ENCODE assay signal across 8 cellular contexts in the genomic region with DNA sequence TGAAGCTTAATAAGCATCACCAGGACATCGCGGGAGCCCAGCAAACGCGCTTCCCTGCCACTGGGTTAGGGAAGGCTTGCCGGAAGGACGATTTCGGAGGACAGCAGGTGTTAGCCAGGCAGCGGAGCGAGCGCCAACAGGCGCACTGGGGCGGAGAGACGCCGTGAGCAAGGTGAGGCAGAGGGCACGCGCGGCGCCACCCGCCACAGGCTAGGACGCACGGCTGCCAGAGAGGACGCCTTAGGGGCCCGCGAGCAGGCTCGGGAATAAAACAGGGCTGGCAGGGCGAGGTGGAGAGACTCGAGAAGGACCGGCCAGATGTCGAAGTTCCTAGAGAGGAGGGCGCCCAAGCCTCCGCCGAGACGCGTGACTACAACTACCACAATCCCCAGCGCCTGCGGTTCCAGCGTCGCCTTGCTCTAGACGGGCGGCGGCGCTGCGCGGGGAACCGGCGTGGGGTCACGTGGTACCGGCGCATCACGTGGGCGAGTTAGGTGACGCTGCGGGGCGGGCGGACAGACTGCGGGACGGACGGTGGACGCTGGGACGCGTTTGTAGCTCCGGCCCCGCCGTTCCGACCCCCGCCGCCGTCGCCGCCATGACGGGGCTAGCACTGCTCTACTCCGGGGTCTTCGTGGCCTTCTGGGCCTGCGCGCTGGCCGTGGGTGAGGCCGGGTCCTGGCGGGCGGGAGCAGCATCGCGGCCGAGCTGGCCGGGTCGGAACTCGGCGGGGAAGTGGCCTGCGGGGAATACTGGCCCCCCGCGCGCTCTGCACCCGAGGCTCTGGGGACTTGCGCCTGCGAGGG. TPM values are rescaled to one million over a fixed set of nuclear protein-coding genes. Genes with fewer than 3 reads are reported as not detected.
A peak's percentile ranks its signal among the peaks of the same experiment; 100 is the strongest.
DNase-seq lines count a peak whose midpoint lies in the region; ATAC-seq lines count a peak whose summit lies in the region.

Gene ATP6V0B, plus strand, starts transcription at position 518 of the 806 bp plus-strand sequence. Its CDS starts 81 bp downstream, at position 599.

- H3K27ac Mint-ChIP-seq in IgD-negative memory B cell = peak within 1 kb of the TSS; percentile 95 to 98 (median 95)

- no peaks in the 10 kb centered on the region for H3K27me3 Mint-ChIP-seq in IgD-negative memory B cell

- no peaks in the 10 kb centered on the region for H3K27me3 ChIP-seq in mononuclear cell (ENCODE audit: insufficient read depth, low read length)

- no peaks in the 10 kb centered on the region for H3K9me3 ChIP-seq in mononuclear cell (ENCODE audit: low read depth, low read length)

- peak; percentile 70 for ATAC-seq in GM21529 (IDR thresholded peaks at IDR 0.05; ENCODE audit: unreplicated experiment)

- H3K4me3 Mint-ChIP-seq in IgD-negative memory B cell = peak within 1 kb of the TSS; percentile 85 to 97 (median 96)

- no peaks in the 10 kb centered on the region for H3K9me3 Mint-ChIP-seq in IgD-negative memory B cell

- peak within 1 kb of the TSS; percentile 71 for H3K4me3 ChIP-seq in mononuclear cell (ENCODE audit: low read length)

- peaks cover 5% of the 10 kb centered on the region for H3K36me3 Mint-ChIP-seq in IgD-negative memory B cell

- H3K4me1 ChIP-seq in mononuclear cell (ENCODE audit: insufficient read depth, low read length) = peaks cover 61% of the 10 kb centered on the region

- DNase-seq in DMS114 treated with DMSO at 0.1 percent for 48 hours (lab: John Stamatoyannopoulos, UW; ENCODE audit: unreplicated experiment) = peak; percentile 90
- DNase-seq in OCI-M1 (lab: John Stamatoyannopoulos, UW) = peak; percentile 97
- DNase-seq in activated T-cell treated with anti-CD3 and anti-CD28 coated beads for 24 hours (ENCODE audit: low read depth) = peak; percentile 94
- DNase-seq in epidermal melanocyte (ENCODE audit: insufficient read length, low spot score) = peak; percentile 98
- DNase-seq in stimulated activated CD8-positive, alpha-beta memory T cell treated with anti-CD3 and anti-CD28 coated beads, Interleukin-2, amount 100 ng/mL, for 48 hours (ENCODE audit: low read depth in 2 of 2) = peak; percentile 97

- H3K4me1 Mint-ChIP-seq in IgD-negative memory B cell = peaks cover 29 to 39% (median 31%) of the 10 kb centered on the region in 3 donors

RNA-seq across cellular contexts. Expression of gene ATP6V0B, which starts in this region (rescaled TPM):
- 261 TPM for polyA plus RNA-seq in IgD-negative memory B cell
- total RNA-seq in mononuclear cell = 73.1 TPM

Comparison
In these comparisons a context has a peak if more than half of its experiments do, and no peak if none do; other contexts are left out.
1. Peak in every context shown above with its lines: DNase-seq, ATAC-seq and H3K4me3 ChIP-seq.